8 cellular contexts compared by ENCODE assay signal in genomic region chr7:6482743-6483119, GRCh38. TPM values are rescaled to one million over a fixed set of nuclear protein-coding genes. Genes with fewer than 3 reads are reported as not detected.
A peak's percentile ranks its signal among the peaks of the same experiment; 100 is the strongest.
DNase-seq lines count a peak whose midpoint lies in the region; ATAC-seq and TF ChIP-seq lines count a peak whose summit lies in the region.

No MANE protein-coding gene starts in this region.

- peaks cover 52% of the 10 kb centered on the region for H3K4me1 Mint-ChIP-seq in activated CD8-positive, alpha-beta T cell treated with anti-CD3 and anti-CD28 coated beads for 36 hours (ENCODE audit: low read depth)
- H3K4me1 Mint-ChIP-seq in stimulated activated naive B cell treated with anti-CD40 and anti-IgM and Interleukin-4, amounts not matched to agents 10 μg/mL and 1 μg/mL and 100 μg/mL, for 72 hours = peaks cover 21 to 42% of the 10 kb centered on the region in 2 donors

- intact Hi-C loops in activated CD8-positive, alpha-beta T cell treated with anti-CD3 and anti-CD28 coated beads for 36 hours (cut with micrococcal nuclease) = no loop called here

- peaks cover 30% of the 10 kb centered on the region for H3K36me3 Mint-ChIP-seq in activated CD8-positive, alpha-beta T cell treated with anti-CD3 and anti-CD28 coated beads for 36 hours (ENCODE audit: low read depth)
- peaks cover 4 to 20% of the 10 kb centered on the region in 2 donors for H3K36me3 Mint-ChIP-seq in stimulated activated naive B cell treated with anti-CD40 and anti-IgM and Interleukin-4, amounts not matched to agents 10 μg/mL and 1 μg/mL and 100 μg/mL, for 72 hours

- H3K27ac Mint-ChIP-seq in activated CD8-positive, alpha-beta T cell treated with anti-CD3 and anti-CD28 coated beads for 36 hours = peak overlapping the region; percentile 93
- H3K27ac Mint-ChIP-seq in stimulated activated naive B cell treated with anti-CD40 and anti-IgM and Interleukin-4, amounts not matched to agents 10 μg/mL and 1 μg/mL and 100 μg/mL, for 72 hours = peak overlapping the region; percentile 92

- ATAC-seq in activated CD8-positive, alpha-beta T cell treated with anti-CD3 and anti-CD28 coated beads for 36 hours = peak; percentile 2
- no peak for ATAC-seq in stimulated activated naive B cell treated with anti-CD40 and anti-IgM and Interleukin-4, amounts not matched to agents 10 μg/mL and 1 μg/mL and 100 μg/mL, for 72 hours (replicated peaks)
- ATAC-seq in GM21576 (IDR thresholded peaks at IDR 0.05; ENCODE audit: unreplicated experiment) = no peak

- no peaks in the 10 kb centered on the region for H3K27me3 ChIP-seq in iPS-18a (ENCODE audit: control insufficient read depth, insufficient read depth, low read length)

- no peak for TF ChIP-seq CTCF in HFF-Myc (IDR thresholded peaks at IDR 0.05; ENCODE audit: low read depth, low read length, missing control alignments)
- no peak for TF ChIP-seq CTCF in activated CD8-positive, alpha-beta T cell treated with anti-CD3 and anti-CD28 coated beads for 36 hours (IDR thresholded peaks at IDR 0.05)

- no peaks in the 10 kb centered on the region for H3K9me3 ChIP-seq in iPS-18a (ENCODE audit: control insufficient read depth, low read depth, low read length)

- no peak overlapping the region for H3K27ac ChIP-seq in iPS-18a (ENCODE audit: low read length)

- POLR2A ChIA-PET in activated CD8-positive, alpha-beta T cell treated with anti-CD3 and anti-CD28 coated beads for 36 hours (lab: Charles Lee) = no interaction called here

- peak overlapping the region; percentile 96 for H3K4me3 Mint-ChIP-seq in activated CD8-positive, alpha-beta T cell treated with anti-CD3 and anti-CD28 coated beads for 36 hours
- H3K4me3 Mint-ChIP-seq in stimulated activated naive B cell treated with anti-CD40 and anti-IgM and Interleukin-4, amounts not matched to agents 10 μg/mL and 1 μg/mL and 100 μg/mL, for 72 hours = peak overlapping the region; percentile 90 to 94

- H3K4me1 ChIP-seq in iPS-18a (ENCODE audit: control insufficient read depth, low read depth, low read length) = no peaks in the 10 kb centered on the region

- DNase-seq in HFF-Myc (ENCODE audit: extremely low read depth, low read depth) = no peak
- DNase-seq in activated CD8-positive, alpha-beta T cell treated with anti-CD3 and anti-CD28 coated beads for 36 hours = no peak
- DNase-seq in stimulated activated naive B cell treated with anti-CD40 and anti-IgM and Interleukin-4, amounts not matched to agents 10 μg/mL and 1 μg/mL and 100 μg/mL, for 72 hours = no peak
- DNase-seq in AG20443 (ENCODE audit: low spot score) = no peak
- no peak for DNase-seq in NCI-H2081 treated with DMSO at 0.1 percent for 48 hours (lab: John Stamatoyannopoulos, UW)
- no peak for DNase-seq in cerebellar nuclear complex (lab: John Stamatoyannopoulos, UW)

- peaks cover 3% of the 10 kb centered on the region for H3K36me3 ChIP-seq in iPS-18a (ENCODE audit: control insufficient read depth, low read depth, low read length)

- CTCF ChIA-PET in activated CD8-positive, alpha-beta T cell treated with anti-CD3 and anti-CD28 coated beads for 36 hours (lab: Charles Lee) = no interaction called here

- H3K9ac ChIP-seq in iPS-18a (ENCODE audit: low read length) = peak overlapping the region; percentile 48

- no peaks in the 10 kb centered on the region for H3K27me3 Mint-ChIP-seq in activated CD8-positive, alpha-beta T cell treated with anti-CD3 and anti-CD28 coated beads for 36 hours
- no peaks in the 10 kb centered on the region for H3K27me3 Mint-ChIP-seq in stimulated activated naive B cell treated with anti-CD40 and anti-IgM and Interleukin-4, amounts not matched to agents 10 μg/mL and 1 μg/mL and 100 μg/mL, for 72 hours

- H3K4me3 ChIP-seq in HFF-Myc (replicated peaks; ENCODE audit: low read depth, low read length) (peak overlapping the region; percentile 88), iPS-18a (ENCODE audit: low read length) (peak overlapping the region; percentile 67)

- H3K9me3 Mint-ChIP-seq in activated CD8-positive, alpha-beta T cell treated with anti-CD3 and anti-CD28 coated beads for 36 hours = no peaks in the 10 kb centered on the region
- H3K9me3 Mint-ChIP-seq in stimulated activated naive B cell treated with anti-CD40 and anti-IgM and Interleukin-4, amounts not matched to agents 10 μg/mL and 1 μg/mL and 100 μg/mL, for 72 hours = no peaks in the 10 kb centered on the region

RNA-seq across cellular contexts. Expression of gene KDELR2, which starts 1.2 kb away (rescaled TPM):
- 10 to 100 TPM; 61.3 to 63.3 TPM for total RNA-seq in activated CD8-positive, alpha-beta T cell treated with anti-CD3 and anti-CD28 coated beads for 36 hours

RNA-seq across cellular contexts. Expression of gene DAGLB, which starts 35.0 kb away (rescaled TPM):
- total RNA-seq in activated CD8-positive, alpha-beta T cell treated with anti-CD3 and anti-CD28 coated beads for 36 hours = 10 to 100 TPM; 17.7 to 20.2 TPM
